Comparison of ENCODE assay signal across 8 cellular contexts in the genomic region with DNA sequence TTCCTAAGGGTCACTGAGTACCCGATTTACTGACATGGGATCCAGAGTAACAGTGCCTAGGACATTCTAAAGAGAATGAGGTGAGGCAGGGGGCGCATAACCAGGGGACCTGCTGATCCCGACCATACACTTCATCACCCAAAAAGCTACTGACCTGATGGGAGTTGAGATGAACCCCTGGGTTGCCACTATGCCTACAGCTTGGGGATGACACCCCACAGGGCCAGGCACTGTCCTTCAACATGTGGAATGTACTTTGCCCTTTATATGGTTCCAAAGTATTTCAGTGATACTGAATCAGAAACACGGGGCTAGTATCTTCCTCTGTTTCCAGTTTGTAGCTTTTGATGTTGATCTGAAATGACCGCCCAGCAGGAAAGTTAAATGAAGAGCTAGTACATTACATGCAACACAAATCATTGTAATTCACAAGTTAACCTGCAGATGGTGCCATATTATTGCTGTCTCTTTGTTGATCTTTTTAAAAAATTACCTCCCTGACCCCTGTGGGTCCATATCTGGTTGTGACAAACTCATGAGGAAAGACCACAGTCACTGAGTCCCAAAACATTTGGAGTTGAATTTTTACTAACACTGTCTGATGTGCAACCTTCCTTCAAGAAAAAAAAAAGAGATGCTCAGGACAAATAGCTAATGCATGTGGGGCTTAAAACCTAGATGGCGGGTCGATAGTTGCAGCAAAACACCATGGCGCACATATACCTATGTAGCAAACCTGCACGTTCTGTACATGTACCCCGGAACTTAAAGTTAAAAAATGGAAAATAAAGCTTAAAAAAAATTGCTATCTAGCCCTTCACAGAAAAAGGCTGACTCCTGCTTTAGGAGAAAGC. TPM values are rescaled to one million over a fixed set of nuclear protein-coding genes. Genes with fewer than 3 reads are reported as not detected.
DNase-seq lines count a peak whose midpoint lies in the region; ATAC-seq and TF ChIP-seq lines count a peak whose summit lies in the region.

No MANE protein-coding gene starts in this region.

- no peak overlapping the region for H3K4me3 ChIP-seq in AG04449 (ENCODE audit: low read depth, low read length)
- H3K4me3 ChIP-seq in RWPE2 (ENCODE audit: severe bottlenecking), result no peak overlapping the region

- no peaks in the 10 kb centered on the region for H3K27me3 ChIP-seq in RWPE2 (ENCODE audit: insufficient read depth, poor library complexity, severe bottlenecking)

- POLR2A ChIA-PET in AG04449 (lab: Yijun Ruan, JAX), result interaction anchor here (0.7 to 1.5 kb wide), 2 partner anchors 17 to 216 kb away, joined by 3 read pairs; partner anchors contain the start of genes C6orf52 and PAK1IP1

- CTCF ChIA-PET in AG04449 (lab: Yijun Ruan, JAX), result interaction anchor here (0.7 to 5.4 kb wide), 29 partner anchors 9 to 1097 kb away, joined by 3 to 103 read pairs (median 3); partner anchors contain the start of gene TMEM14C

- TF ChIP-seq CTCF in AG04449 (IDR thresholded peaks at IDR 0.05; ENCODE audit: insufficient read depth, low read length, missing control alignments) (peak; percentile 28), GM10266 (IDR thresholded peaks at IDR 0.05; ENCODE audit: control insufficient read depth, insufficient read depth, low read depth, missing control alignments) (peak; percentile 61), RWPE2 (IDR thresholded peaks at IDR 0.05; ENCODE audit: poor library complexity, severe bottlenecking) (peak; percentile 79)

- H3K9me3 ChIP-seq in RWPE2 (ENCODE audit: severe bottlenecking), result no peaks in the 10 kb centered on the region

- H3K4me1 ChIP-seq in RWPE2 (ENCODE audit: insufficient read depth, poor library complexity, severe bottlenecking), result peaks cover 3% of the 10 kb centered on the region

- DNase-seq in AG04449 (ENCODE audit: low read depth, low spot score) (no peak), GM10266 (ENCODE audit: extremely low spot score) (peak; percentile 71), HT-29 (ENCODE audit: low spot score) (peak; percentile 77), RWPE2 (ENCODE audit: low spot score) (no peak), fibroblast of gingiva (ENCODE audit: low read depth) (peak; percentile 21), retina (peak; percentile 35), NCI-H345 treated with DMSO at 0.1 percent for 48 hours (lab: John Stamatoyannopoulos, UW; ENCODE audit: unreplicated experiment) (no peak)

- ATAC-seq in RWPE2 (ENCODE audit: low read depth) (peak; percentile 29; the same call in 1 of the 3 replicates), GM21737 (IDR thresholded peaks at IDR 0.05; ENCODE audit: unreplicated experiment) (no peak)

- H3K27ac ChIP-seq in RWPE2 (ENCODE audit: poor library complexity, severe bottlenecking), result no peak overlapping the region

- H3K36me3 ChIP-seq in RWPE2 (ENCODE audit: low read depth), result no peaks in the 10 kb centered on the region

RNA-seq across cellular contexts. Expression of gene GCNT2, which starts 42.7 kb away (rescaled TPM):
- 4.6 and 9.7 TPM in 2 replicates for total RNA-seq in HT-29 (2014; rRNA removed; shearing (Covaris generic))

Comparison
In these comparisons a context has a peak if more than half of its experiments do, and no peak if none do; other contexts are left out.
1. DNase-seq: peak in GM10266 (single experiment), HT-29 (single experiment), fibroblast of gingiva (single experiment) and retina (single experiment); none in AG04449 (single experiment), RWPE2 (single experiment) and NCI-H345 treated with DMSO at 0.1 percent for 48 hours (single experiment).
2. CTCF ChIP-seq: peak in every context shown above with its lines; median percentile 79 in RWPE2; 61 in GM10266; 28 in AG04449.